In genomic region chr11:59053387-59053786, GRCh38 we compare ENCODE assay signal across 8 cellular contexts. TPM values are rescaled to one million over a fixed set of nuclear protein-coding genes. Genes with fewer than 3 reads are reported as not detected.
DNase-seq lines count a peak whose midpoint lies in the region; ATAC-seq and TF ChIP-seq lines count a peak whose summit lies in the region.

No MANE protein-coding gene starts in this region.

- no peak overlapping the region for H3K4me3 ChIP-seq in astrocyte of the cerebellum (ENCODE audit: low read depth, low read length)
- H3K4me3 ChIP-seq in kidney epithelial cell (ENCODE audit: low read depth, low read length): no peak overlapping the region

- no peaks in the 10 kb centered on the region for H3K27me3 ChIP-seq in kidney epithelial cell (ENCODE audit: control insufficient read depth, insufficient read depth, low read length)

- DNase-seq in ACHN: peak; percentile 61
- DNase-seq in T-helper 9 cell: peak; percentile 81
- DNase-seq in astrocyte of the cerebellum (ENCODE audit: low read depth): peak; percentile 15
- peak; percentile 4 for DNase-seq in kidney epithelial cell (ENCODE audit: low read depth)
- DNase-seq in stimulated activated CD4-positive, alpha-beta T cell treated with anti-CD3 and anti-CD28 coated beads, Interleukin-2, amount 100 ng/mL, for 4 hours (ENCODE audit: low read depth): peak; percentile 61
- no peak for DNase-seq in NCI-H524 treated with DMSO at 0.1 percent for 48 hours (lab: John Stamatoyannopoulos, UW)

- no peaks in the 10 kb centered on the region for H3K36me3 ChIP-seq in kidney epithelial cell (ENCODE audit: control insufficient read depth, insufficient read depth, low read length)

- TF ChIP-seq CTCF in astrocyte of the cerebellum (IDR thresholded peaks at IDR 0.05; ENCODE audit: low read depth, low read length, missing control alignments) (peak; percentile 61), kidney epithelial cell (IDR thresholded peaks at IDR 0.05; ENCODE audit: insufficient read depth, low read length, poor library complexity, severe bottlenecking) (peak; percentile 78)

- ATAC-seq in GM18499 (IDR thresholded peaks at IDR 0.05; ENCODE audit: insufficient read depth, unreplicated experiment) (peak; percentile 49), HG03442 (IDR thresholded peaks at IDR 0.05; ENCODE audit: unreplicated experiment) (peak; percentile 48)

- in situ Hi-C loops in ACHN (cut with HindIII; ENCODE audit: low pct_ligation_motif_present, low pct_unique_long_range_greater_than_20kb, low sequenced_read_pairs) (no loop called here), astrocyte of the cerebellum (cut with HindIII; ENCODE audit: low sequenced_read_pairs) (no loop called here)

RNA-seq across cellular contexts. Expression of gene GLYATL1B, which starts 32.7 kb away (rescaled TPM):
- not detected in 2 replicates for total RNA-seq in kidney epithelial cell

RNA-seq across cellular contexts. Expression of gene FAM111B, which starts 53.6 kb away (rescaled TPM):
- 3.2 and 3.8 TPM in 2 replicates for total RNA-seq in kidney epithelial cell
